21 cellular contexts compared by ENCODE assay signal in genomic region chr19:37511821-37512220, GRCh38. TPM values are rescaled to one million over a fixed set of nuclear protein-coding genes. Genes with fewer than 3 reads are reported as not detected.
DNase-seq lines count a peak whose midpoint lies in the region; ATAC-seq and TF ChIP-seq lines count a peak whose summit lies in the region.
"Had no signal": no experiment of that assay in that cellular context is flagged by ENCODE, and none has a peak within 500 bp of the region (broad histone marks: within the 10 kb centered on the region; RNA-seq: fewer than 3 reads in every experiment).

No MANE protein-coding gene starts in this region.

- H3K9me3 ChIP-seq in DND-41 (ENCODE audit: insufficient read depth, low read length, severe bottlenecking) (peaks cover 22% of the 10 kb centered on the region), trophoblast cell (ENCODE audit: insufficient read depth, low read depth, low read length) (no peaks in the 10 kb centered on the region)

- peaks cover 0 to 5% of the 10 kb centered on the region in 2 donors for H3K9me3 Mint-ChIP-seq in natural killer cell
- peaks cover 10% of the 10 kb centered on the region for H3K9me3 Mint-ChIP-seq in natural killer cell treated with Interleukin-12 subunit alpha and Interleukin-12 subunit beta and Interleukin-15 and Interleukin-18, amount 100 ng/mL, for 72 hours

- no peak overlapping the region for H4K12ac ChIP-seq in trophoblast cell (ENCODE audit: low read depth, low read length)

- H3K23ac ChIP-seq in trophoblast cell (ENCODE audit: low read length) = no peak overlapping the region

- no CpG with 5 or more reads among the region's 3 CpGs for WGBS in trophoblast cell (ENCODE audit: extremely low coverage, insufficient coverage, insufficient read length)

- intact Hi-C loops in natural killer cell (cut with micrococcal nuclease) = no loop called here

- H2AFZ ChIP-seq in DND-41 (ENCODE audit: low read depth, low read length) (peak overlapping the region; percentile 31; the same call in 1 of the 2 replicates), trophoblast cell (ENCODE audit: insufficient read depth, low read length, poor library complexity) (no peak overlapping the region)

- H3K27me3 ChIP-seq in DND-41 (ENCODE audit: insufficient read depth, low read length, poor library complexity) = no peaks in the 10 kb centered on the region
- H3K27me3 ChIP-seq in trophoblast cell (ENCODE audit: insufficient read depth, low read length) = no peaks in the 10 kb centered on the region

- H3K9ac ChIP-seq in DND-41 (ENCODE audit: low read depth, low read length) (no peak overlapping the region), trophoblast cell (ENCODE audit: low read length) (no peak overlapping the region)

- H2BK120ac ChIP-seq in trophoblast cell (ENCODE audit: insufficient read depth, low read length, poor library complexity) = no peak overlapping the region

- H3K36me3 ChIP-seq in DND-41 (ENCODE audit: insufficient read depth, low read length) (no peaks in the 10 kb centered on the region), trophoblast cell (ENCODE audit: control insufficient read depth in 1 of 2, insufficient read depth in 2 of 2, low read length in 2 of 2) (peaks cover 6 to 8% of the 10 kb centered on the region in 2 experiments)

- no peaks in the 10 kb centered on the region for H3K79me2 ChIP-seq in DND-41 (ENCODE audit: insufficient read depth, low read length)
- peaks cover 3% of the 10 kb centered on the region for H3K79me2 ChIP-seq in trophoblast cell (ENCODE audit: control insufficient read depth, insufficient read depth, low read length, poor library complexity)

- no peak overlapping the region for H2BK5ac ChIP-seq in trophoblast cell (ENCODE audit: low read depth, low read length, poor library complexity)

- TF ChIP-seq CTCF in natural killer cell (IDR thresholded peaks at IDR 0.05) (no peak), DND-41 (IDR thresholded peaks at IDR 0.05; ENCODE audit: borderline replicate concordance, extremely low read depth, low read length, poor library complexity, severe bottlenecking) (no peak)

- no peak overlapping the region for H3K4me3 Mint-ChIP-seq in natural killer cell
- no peak overlapping the region for H3K4me3 Mint-ChIP-seq in natural killer cell treated with Interleukin-12 subunit alpha and Interleukin-12 subunit beta and Interleukin-15 and Interleukin-18, amount 100 ng/mL, for 72 hours
- H3K4me3 Mint-ChIP-seq: B cell; CD4-positive, alpha-beta T cell; CD8-positive, alpha-beta T cell had no signal

- no peaks in the 10 kb centered on the region for H4K20me1 ChIP-seq in DND-41 (ENCODE audit: insufficient read depth, low read length)

- peaks cover 5% of the 10 kb centered on the region for H3K79me1 ChIP-seq in trophoblast cell (ENCODE audit: low read length)

- H3K27ac ChIP-seq in DND-41 (ENCODE audit: low read length) = no peak overlapping the region
- peak overlapping the region; percentile 10 for H3K27ac ChIP-seq in trophoblast cell (ENCODE audit: low read depth, low read length)
- H3K27ac ChIP-seq: 22Rv1, A549, C4-2B had no signal

- H3K4me3 ChIP-seq in DND-41 (ENCODE audit: low read depth in 1 of 2, low read length in 2 of 2) = no peak overlapping the region
- no peak overlapping the region for H3K4me3 ChIP-seq in trophoblast cell (ENCODE audit: low read depth, low read length)
- H3K4me3 ChIP-seq: A549, GM12878 had no signal

- H3K18ac ChIP-seq in trophoblast cell (ENCODE audit: low read length) = no peak overlapping the region

- H3K4me1 Mint-ChIP-seq in natural killer cell = peaks cover 10% of the 10 kb centered on the region in 2 donors
- H3K4me1 Mint-ChIP-seq in natural killer cell treated with Interleukin-12 subunit alpha and Interleukin-12 subunit beta and Interleukin-15 and Interleukin-18, amount 100 ng/mL, for 72 hours (ENCODE audit: low read depth in 2 of 2) = peaks cover 7 to 10% of the 10 kb centered on the region in 2 donors
- H3K4me1 Mint-ChIP-seq: B cell had no signal

- no peak for DNase-seq in natural killer cell
- no peak for DNase-seq in natural killer cell treated with Interleukin-12 subunit alpha and Interleukin-12 subunit beta and Interleukin-15 and Interleukin-18, amount 100 ng/mL, for 72 hours (ENCODE audit: low spot score)
- no peak for DNase-seq in DND-41
- DNase-seq in trophoblast cell = peak; percentile 82 to 85
- DNase-seq in NCI-H1105 (lab: John Stamatoyannopoulos, UW) = no peak
- DNase-seq: AML-193; Caco-2; Calu3; CD4-positive, alpha-beta T cell; CD8-positive, alpha-beta T cell; DMS79 treated with DMSO at 0.1 percent for 48 hours; EL; GDM1 had no signal

- H4K91ac ChIP-seq in trophoblast cell (ENCODE audit: low read depth, low read length) = no peak overlapping the region

- no peak for ATAC-seq in natural killer cell
- ATAC-seq in natural killer cell treated with Interleukin-12 subunit alpha and Interleukin-12 subunit beta and Interleukin-15 and Interleukin-18, amount 100 ng/mL, for 72 hours = no peak
- no peak for ATAC-seq in DND-41 (ENCODE audit: insufficient read depth, low read depth)
- no peak for ATAC-seq in HG03354 (IDR thresholded peaks at IDR 0.05; ENCODE audit: poor library complexity, severe bottlenecking, unreplicated experiment)
- ATAC-seq: A549; CD8-positive, alpha-beta T cell; GM12878 had no signal

- H3K4me1 ChIP-seq in DND-41 (ENCODE audit: insufficient read depth, low read length) (peaks cover 18% of the 10 kb centered on the region), trophoblast cell (ENCODE audit: control insufficient read depth in 1 of 2, insufficient read depth in 2 of 2, low read length in 2 of 2) (peaks cover 2 to 4% of the 10 kb centered on the region in 2 experiments)
- H3K4me1 ChIP-seq: A549, Caco-2 had no signal

- H3K27me3 Mint-ChIP-seq in natural killer cell (ENCODE audit: low read depth in 2 of 2) = no peaks in the 10 kb centered on the region
- no peaks in the 10 kb centered on the region for H3K27me3 Mint-ChIP-seq in natural killer cell treated with Interleukin-12 subunit alpha and Interleukin-12 subunit beta and Interleukin-15 and Interleukin-18, amount 100 ng/mL, for 72 hours
- H3K27me3 Mint-ChIP-seq: B cell; CD4-positive, alpha-beta T cell had no signal

- no peak overlapping the region for H3K4me2 ChIP-seq in DND-41 (ENCODE audit: insufficient read depth, low read length)
- H3K4me2 ChIP-seq in trophoblast cell (ENCODE audit: low read length) = no peak overlapping the region
- H3K4me2 ChIP-seq: A549 had no signal

- H4K8ac ChIP-seq in trophoblast cell (ENCODE audit: low read depth, low read length) = no peak overlapping the region

- no peak overlapping the region for H3K4ac ChIP-seq in trophoblast cell (ENCODE audit: low read depth, low read length)

- H3K36me3 Mint-ChIP-seq in natural killer cell = peaks cover 13% of the 10 kb centered on the region
- peaks cover 40% of the 10 kb centered on the region for H3K36me3 Mint-ChIP-seq in natural killer cell treated with Interleukin-12 subunit alpha and Interleukin-12 subunit beta and Interleukin-15 and Interleukin-18, amount 100 ng/mL, for 72 hours

- H2BK12ac ChIP-seq in trophoblast cell (ENCODE audit: low read length) = no peak overlapping the region

- no peak overlapping the region for H3K14ac ChIP-seq in trophoblast cell (ENCODE audit: low read length)

- H3K27ac Mint-ChIP-seq in natural killer cell = peak overlapping the region; percentile 29 to 89
- no peak overlapping the region for H3K27ac Mint-ChIP-seq in natural killer cell treated with Interleukin-12 subunit alpha and Interleukin-12 subunit beta and Interleukin-15 and Interleukin-18, amount 100 ng/mL, for 72 hours
- H3K27ac Mint-ChIP-seq: B cell; CD4-positive, alpha-beta T cell; CD8-positive, alpha-beta T cell had no signal

- no peak overlapping the region for H2AK5ac ChIP-seq in trophoblast cell (ENCODE audit: low read length)

RNA-seq across cellular contexts. Expression of gene ZNF793, which starts 5.1 kb away (rescaled TPM):
- total RNA-seq in natural killer cell = 1 to 10 TPM; 3.1 to 9.6 (median 4.3) TPM
- total RNA-seq in natural killer cell treated with Interleukin-12 subunit alpha and Interleukin-12 subunit beta and Interleukin-15 and Interleukin-18, amount 100 ng/mL, for 72 hours = 1 to 10 TPM; 4.1 to 4.7 TPM
- polyA plus RNA-seq in trophoblast cell (2013) = 5.1 and 5.6 TPM in 2 replicates
- total RNA-seq: Caco-2, Calu3, G401 had no signal

RNA-seq across cellular contexts. Expression of gene ZNF570, which starts 42.7 kb away (rescaled TPM):
- total RNA-seq in natural killer cell = 10 to 100 TPM; 12.6 to 19.6 (median 17.6) TPM
- total RNA-seq in natural killer cell treated with Interleukin-12 subunit alpha and Interleukin-12 subunit beta and Interleukin-15 and Interleukin-18, amount 100 ng/mL, for 72 hours = 1 to 10 TPM; 3.6 to 7.1 TPM
- polyA plus RNA-seq in trophoblast cell (2013) = 3.3 and 3.6 TPM in 2 replicates
- total RNA-seq: A172, Caco-2 had no signal

RNA-seq across cellular contexts. Expression of gene ZNF569, which starts 44.6 kb away (rescaled TPM):
- 1 to 10 TPM; 6.3 to 9.5 (median 8.0) TPM for total RNA-seq in natural killer cell
- 1 to 10 TPM; 3.6 to 6.2 TPM for total RNA-seq in natural killer cell treated with Interleukin-12 subunit alpha and Interleukin-12 subunit beta and Interleukin-15 and Interleukin-18, amount 100 ng/mL, for 72 hours
- polyA plus RNA-seq in trophoblast cell (2013) = 3.7 TPM in 2 replicates
- total RNA-seq: Caco-2 had no signal

Comparison
In these comparisons a context has a peak if more than half of its experiments do, and no peak if none do; other contexts are left out.
1. H3K27ac Mint-ChIP-seq: peak in natural killer cell (2 of 2); none in natural killer cell treated with Interleukin-12 subunit alpha and Interleukin-12 subunit beta and Interleukin-15 and Interleukin-18, amount 100 ng/mL, for 72 hours (0 of 2).
2. DNase-seq: peak in trophoblast cell (2 of 2); none in natural killer cell (single experiment), natural killer cell treated with Interleukin-12 subunit alpha and Interleukin-12 subunit beta and Interleukin-15 and Interleukin-18, amount 100 ng/mL, for 72 hours (single experiment), DND-41 (single experiment) and NCI-H1105 (single experiment).